Comparison of ENCODE assay signal across 17 cellular contexts in genomic region chr3:57694146-57694545, GRCh38. TPM values are rescaled to one million over a fixed set of nuclear protein-coding genes. Genes with fewer than 3 reads are reported as not detected.
DNase-seq lines count a peak whose midpoint lies in the region; ATAC-seq, FAIRE-seq and TF ChIP-seq lines count a peak whose summit lies in the region.
"Had no signal": no experiment of that assay in that cellular context is flagged by ENCODE, and none has a peak within 500 bp of the region (broad histone marks: within the 10 kb centered on the region; RNA-seq: fewer than 3 reads in every experiment).

No MANE protein-coding gene starts in this region.

- TF ChIP-seq RAD21 in K562 (CRISPR knock-in tag; conservative IDR thresholded peaks at IDR 0.05 in 1 of 2, IDR thresholded peaks at IDR 0.05 in 1 of 2), result no peak

- H3K27me3 Mint-ChIP-seq in CD4-positive, alpha-beta memory T cell, result no peaks in the 10 kb centered on the region
- peaks cover 14% of the 10 kb centered on the region for H3K27me3 Mint-ChIP-seq in GM23338 (ENCODE audit: insufficient read depth, low read depth, poor library complexity)
- H3K27me3 Mint-ChIP-seq in natural killer cell treated with Interleukin-12 subunit alpha and Interleukin-12 subunit beta and Interleukin-15 and Interleukin-18, amount 100 ng/mL, for 72 hours, result no peaks in the 10 kb centered on the region

- no peaks in the 10 kb centered on the region for H3K9me1 ChIP-seq in K562 (ENCODE audit: control insufficient read depth, insufficient read depth, low read length)

- no peak for TF ChIP-seq POLR2A in K562 (conservative IDR thresholded peaks at IDR 0.05)

- intact Hi-C loops in CD4-positive, alpha-beta memory T cell (cut with micrococcal nuclease), result loop anchor here (5.0 to 10.0 kb wide), 3 partner anchors 59 to 889 kb away; partner anchors contain the start of genes APPL1 and ARHGEF3
- intact Hi-C loops in K562 (cut with micrococcal nuclease), result loop anchor here (5.0 kb wide), 2 partner anchors 63 to 97 kb away; partner anchors contain the start of genes ARF4 and SLMAP

- TF ChIP-seq EP300 in K562 (IDR thresholded peaks at IDR 0.05; ENCODE audit: low read length), result no peak

- H3K4me3 ChIP-seq in CD4-positive, alpha-beta memory T cell (ENCODE audit: low read length in 2 of 2), result no peak overlapping the region
- H3K4me3 ChIP-seq in GM23338 (no peak overlapping the region), K562 (no peak overlapping the region)
- H3K4me3 ChIP-seq: sigmoid colon had no signal

- no peak for DNase-seq in CD4-positive, alpha-beta memory T cell
- no peak for DNase-seq in GM23338 (ENCODE audit: low spot score)
- DNase-seq in K562 (ENCODE audit: extremely low read depth in 1 of 4, low spot score in 3 of 4), result no peak
- DNase-seq in natural killer cell treated with Interleukin-12 subunit alpha and Interleukin-12 subunit beta and Interleukin-15 and Interleukin-18, amount 100 ng/mL, for 72 hours (ENCODE audit: low spot score), result no peak
- no peak for DNase-seq in HK-2 (ENCODE audit: unreplicated experiment)
- no peak for DNase-seq in AG08395 (ENCODE audit: low spot score)
- DNase-seq in NCI-H226, result no peak
- DNase-seq: activated effector memory CD4-positive, alpha-beta T cell treated with Interleukin-2 at 50 U/mL for 16 hours; central memory CD4-positive, alpha-beta T cell; IMR-90; NCI-H1105 treated with DMSO at 0.1 percent for 48 hours; sigmoid colon; stimulated activated CD4-positive, alpha-beta T cell treated with anti-CD3 and anti-CD28 coated beads, Interleukin-4, amount 100 ng/mL, for 1 hour had no signal

- BruUV-seq in K562 (replicated peaks; lab: Mats Ljungman, UMichigan), result no TSS peak

- CTCF ChIA-PET in CD4-positive, alpha-beta memory T cell (lab: Charles Lee; ENCODE audit: partially characterized antibody), result no interaction called here
- CTCF ChIA-PET in K562 (lab: Yijun Ruan, JAX; ENCODE audit: low intra/inter-chr PET ratio), result no interaction called here

- H3K4me2 ChIP-seq in GM23338, result no peak overlapping the region
- no peak overlapping the region for H3K4me2 ChIP-seq in K562 (ENCODE audit: insufficient read depth, low read length)

- no peaks in the 10 kb centered on the region for H3K36me3 Mint-ChIP-seq in CD4-positive, alpha-beta memory T cell
- H3K36me3 Mint-ChIP-seq in GM23338 (ENCODE audit: low read depth), result no peaks in the 10 kb centered on the region
- H3K36me3 Mint-ChIP-seq in natural killer cell treated with Interleukin-12 subunit alpha and Interleukin-12 subunit beta and Interleukin-15 and Interleukin-18, amount 100 ng/mL, for 72 hours, result no peaks in the 10 kb centered on the region

- H3K9ac ChIP-seq in K562 (ENCODE audit: insufficient read depth in 1 of 2, low read depth in 2 of 2, low read length in 2 of 2), result 0 out of 4 replicates have a peak overlapping the region, but pooled peaks of 1 of the 2 experiments have one; percentile 65

- no peaks in the 10 kb centered on the region for H3K36me3 ChIP-seq in CD4-positive, alpha-beta memory T cell (ENCODE audit: insufficient read depth, low read length)
- H3K36me3 ChIP-seq in GM23338 (ENCODE audit: insufficient read depth) (no peaks in the 10 kb centered on the region), K562 (ENCODE audit: control insufficient read depth, insufficient read depth, low read length) (no peaks in the 10 kb centered on the region)
- H3K36me3 ChIP-seq: sigmoid colon had no signal

- H3K27me3 ChIP-seq in CD4-positive, alpha-beta memory T cell (ENCODE audit: insufficient read depth, low read length), result no peaks in the 10 kb centered on the region
- no peaks in the 10 kb centered on the region for H3K27me3 ChIP-seq in GM23338 (ENCODE audit: insufficient read depth)
- H3K27me3 ChIP-seq in K562 (ENCODE audit: control insufficient read depth in 2 of 2, insufficient read depth in 2 of 2, low read length in 2 of 2), result no peaks in the 10 kb centered on the region
- H3K27me3 ChIP-seq: BLaER1 treated with 17β-estradiol and CSF1 and Interleukin-3, amounts not matched to agents 10 nM and 100 nM; sigmoid colon had no signal

- peaks cover 24% of the 10 kb centered on the region for H3K79me2 ChIP-seq in GM23338 (replicated peaks; ENCODE audit: insufficient read depth)
- H3K79me2 ChIP-seq in K562 (ENCODE audit: control insufficient read depth, insufficient read depth, low read length), result peaks cover 36% of the 10 kb centered on the region

- TF ChIP-seq CTCF in GM23338 (conservative IDR thresholded peaks at IDR 0.05; ENCODE audit: low read depth in 2 of 2) (no peak), K562 (IDR thresholded peaks at IDR 0.05 in 2 of 3, conservative IDR thresholded peaks at IDR 0.05 in 1 of 3; ENCODE audit: insufficient read depth in 2 of 3, low read depth in 1 of 3, low read length in 3 of 3) (no peak)

- no peaks in the 10 kb centered on the region for H3F3A ChIP-seq in GM23338 (replicated peaks; ENCODE audit: low read depth)

- in situ Hi-C loops in K562 (cut with MboI), result no loop called here

- peaks cover 12 to 31% (median 22%) of the 10 kb centered on the region in 4 donors for H3K4me1 Mint-ChIP-seq in CD4-positive, alpha-beta memory T cell
- H3K4me1 Mint-ChIP-seq in GM23338, result peaks cover 9% of the 10 kb centered on the region; the same call in 2 of the 3 replicates
- H3K4me1 Mint-ChIP-seq in natural killer cell treated with Interleukin-12 subunit alpha and Interleukin-12 subunit beta and Interleukin-15 and Interleukin-18, amount 100 ng/mL, for 72 hours (ENCODE audit: low read depth in 2 of 2), result peaks cover 21 to 27% of the 10 kb centered on the region in 2 donors

- WGBS in K562 (ENCODE audit: insufficient coverage, low coverage, missing lambda C conversion rate), result 91% methylated on average over 11 of the region's 13 CpGs

- FAIRE-seq in K562 (lab: Jason Lieb, UNC), result no peak
- FAIRE-seq: G401.6 had no signal

- peak overlapping the region; percentile 24 to 82 (median 56) for H3K4me3 Mint-ChIP-seq in CD4-positive, alpha-beta memory T cell
- H3K4me3 Mint-ChIP-seq in GM23338, result no peak overlapping the region; the same call in 2 of the 3 replicates
- H3K4me3 Mint-ChIP-seq in natural killer cell treated with Interleukin-12 subunit alpha and Interleukin-12 subunit beta and Interleukin-15 and Interleukin-18, amount 100 ng/mL, for 72 hours, result peak overlapping the region; percentile 62

- POLR2A ChIA-PET in CD4-positive, alpha-beta memory T cell (lab: Charles Lee; ENCODE audit: partially characterized antibody), result interaction anchor here (2.1 kb wide), 1 partner anchor 138 kb away, joined by 27 read pairs; the partner anchor contains the start of gene PDE12
- POLR2A ChIA-PET in K562 (lab: Yijun Ruan, JAX), result interaction anchor here (0.7 kb wide), 1 partner anchor 96 kb away, joined by 3 read pairs; no protein-coding TSS in a partner anchor

- H3K9me2 ChIP-seq in GM23338 (ENCODE audit: insufficient read depth), result no peaks in the 10 kb centered on the region

- peak overlapping the region in 6 of 7 donors; percentile 47 to 91 (median 84) for H3K27ac Mint-ChIP-seq in CD4-positive, alpha-beta memory T cell
- H3K27ac Mint-ChIP-seq in GM23338, result no peak overlapping the region
- peak overlapping the region; percentile 75 to 95 for H3K27ac Mint-ChIP-seq in natural killer cell treated with Interleukin-12 subunit alpha and Interleukin-12 subunit beta and Interleukin-15 and Interleukin-18, amount 100 ng/mL, for 72 hours

- no peak for ATAC-seq in GM23338
- ATAC-seq in K562, result no peak
- ATAC-seq in natural killer cell treated with Interleukin-12 subunit alpha and Interleukin-12 subunit beta and Interleukin-15 and Interleukin-18, amount 100 ng/mL, for 72 hours, result no peak
- no peak for ATAC-seq in HG02588 (IDR thresholded peaks at IDR 0.05; ENCODE audit: unreplicated experiment)
- ATAC-seq: SK-N-SH treated with all-trans-retinoic acid at 6 μM for 48 hours had no signal

- H4K20me1 ChIP-seq in GM23338 (replicated peaks; ENCODE audit: insufficient read depth) (no peaks in the 10 kb centered on the region; the same call in 1 of the 2 replicates), K562 (replicated peaks; ENCODE audit: control insufficient read depth, insufficient read depth, low read length) (no peaks in the 10 kb centered on the region)

- no peaks in the 10 kb centered on the region for H3K9me3 Mint-ChIP-seq in CD4-positive, alpha-beta memory T cell
- no peaks in the 10 kb centered on the region for H3K9me3 Mint-ChIP-seq in GM23338
- H3K9me3 Mint-ChIP-seq in natural killer cell treated with Interleukin-12 subunit alpha and Interleukin-12 subunit beta and Interleukin-15 and Interleukin-18, amount 100 ng/mL, for 72 hours, result no peaks in the 10 kb centered on the region

- H2AFZ ChIP-seq in GM23338 (peak overlapping the region; percentile 77; the same call in 1 of the 2 replicates), K562 (ENCODE audit: low read depth, low read length) (0 out of 2 replicates have a peak overlapping the region, but pooled peaks have one; percentile 78)

- no peaks in the 10 kb centered on the region for H3K9me3 ChIP-seq in CD4-positive, alpha-beta memory T cell (ENCODE audit: control insufficient read depth in 1 of 2, low read length in 2 of 2)
- no peaks in the 10 kb centered on the region for H3K9me3 ChIP-seq in K562 (replicated peaks; ENCODE audit: control insufficient read depth, insufficient read depth, low read depth, low read length)
- H3K9me3 ChIP-seq: BLaER1 treated with 17β-estradiol and CSF1 and Interleukin-3, amounts not matched to agents 10 nM and 100 nM; sigmoid colon had no signal

- H3K4me1 ChIP-seq in CD4-positive, alpha-beta memory T cell (ENCODE audit: insufficient read depth, low read length), result peaks cover 32% of the 10 kb centered on the region
- H3K4me1 ChIP-seq in GM23338 (ENCODE audit: insufficient read depth) (peaks cover 13% of the 10 kb centered on the region), K562 (replicated peaks in 1 of 2; ENCODE audit: control insufficient read depth in 2 of 2, insufficient read depth in 2 of 2, low read length in 2 of 2) (peaks cover 4 to 7% of the 10 kb centered on the region in 2 experiments; a peak in 3 of 5 replicates)

- no peak overlapping the region for H3K27ac ChIP-seq in CD4-positive, alpha-beta memory T cell (ENCODE audit: low read depth, low read length)
- H3K27ac ChIP-seq in GM23338 (ENCODE audit: low read depth) (no peak overlapping the region), K562 (ENCODE audit: extremely low read depth, low read depth, low read length) (no peak overlapping the region)

RNA-seq across cellular contexts. Expression of gene DENND6A, which starts 1.3 kb away (rescaled TPM):
- total RNA-seq in CD4-positive, alpha-beta memory T cell, result 10 to 100 TPM; 40.1 to 43.7 TPM
- polyA plus RNA-seq in CD4-positive, alpha-beta memory T cell, result 10 to 100 TPM in 1 of 2 donors, 1 to 10 TPM in 1; 10.0 to 40.5 TPM
- 17.5 and 40.6 TPM in 2 replicates for total RNA-seq in GM23338 (2014; rRNA removed; shearing (Covaris generic))
- 4.0 and 7.5 TPM in 2 replicates for polyA plus RNA-seq in GM23338 (2016; fragmentation: Nextera tagmentation; extraction: Ambion mirVana)
- 20.0 and 40.2 TPM in 2 replicates for total RNA-seq in K562 (2011; cell fraction: chromatin; rRNA removed; ENCODE audit: low replicate concordance)
- total RNA-seq in K562 (2011; cell fraction: nucleolus; rRNA removed), result 6.7 and 7.8 TPM in 2 replicates
- total RNA-seq in K562 (2011; cell fraction: nucleoplasm; rRNA removed), result 14.8 and 16.4 TPM in 2 replicates
- 6.0 and 7.3 TPM in 2 replicates for total RNA-seq in K562 (2014; rRNA removed)
- total RNA-seq in K562 (2014; rRNA removed; fragmentation: Illumina TruSeq; extraction: Trizol), result 10.3 and 12.8 TPM in 2 replicates
- 11.7 and 12.7 TPM in 2 replicates for total RNA-seq in K562 (2015; rRNA removed; fragmentation: Illumina TruSeq; extraction: Trizol)
- total RNA-seq in K562 (2021), result 10.0 and 10.9 TPM in 2 replicates
- polyA plus RNA-seq in K562 (2011; rRNA removed), result 10.0 and 15.5 TPM in 2 replicates
- polyA plus RNA-seq in K562 (2011; cell fraction: cytosol; rRNA removed), result 7.7 and 9.7 TPM in 2 replicates
- 6.4 and 10.3 TPM in 2 replicates for polyA plus RNA-seq in K562 (2011; cell fraction: nucleus; rRNA removed)
- 7.0 and 19.0 TPM in 2 replicates for polyA plus RNA-seq in K562 (2012)
- polyA plus RNA-seq in K562 (2014; fragmentation: Illumina TruSeq; extraction: Trizol), result 7.1 TPM in 2 replicates
- polyA plus RNA-seq in K562 (2014; fragmentation: Nextera tagmentation; extraction: Ambion mirVana), result 1 to 10 TPM; 1.5 to 2.0 TPM
- 4.4 and 5.2 TPM in 2 replicates for polyA plus RNA-seq in K562 (2014; rRNA removed)
- 14.8 and 23.4 TPM in 2 replicates for polyA minus RNA-seq in K562 (2011; rRNA and poly(A)+ RNA removed)
- polyA minus RNA-seq in K562 (2011; cell fraction: cytosol; rRNA and poly(A)+ RNA removed), result 6.7 and 10.7 TPM in 2 replicates
- 4.4 and 6.7 TPM in 2 replicates for polyA minus RNA-seq in K562 (2011; cell fraction: nucleus; rRNA and poly(A)+ RNA removed)
- total RNA-seq in natural killer cell treated with Interleukin-12 subunit alpha and Interleukin-12 subunit beta and Interleukin-15 and Interleukin-18, amount 100 ng/mL, for 72 hours, result 10 to 100 TPM; 19.2 to 28.6 TPM
